Comparison of ENCODE assay signal across 1 cellular context in genomic region chr11:5658318-5658717, GRCh38.
TF ChIP-seq lines count a peak whose summit lies in the region.

No MANE protein-coding gene starts in this region.

TF ChIP-seq in HepG2, 621 proteins besides CTCF, POLR2A, EP300 and RAD21:
- TF ChIP-seq PHF20 (CRISPR knock-in tag; IDR thresholded peaks at IDR 0.05) (no peak), MZF1 (CRISPR knock-in tag; IDR thresholded peaks at IDR 0.05; ENCODE audit: borderline replicate concordance) (no peak), GATA4 (IDR thresholded peaks at IDR 0.05; ENCODE audit: borderline replicate concordance, low read depth) (no peak)
